Comparison of ENCODE assay signal across 16 cellular contexts in genomic region chr2:227377461-227378351, GRCh38. TPM values are rescaled to one million over a fixed set of nuclear protein-coding genes. Genes with fewer than 3 reads are reported as not detected.
DNase-seq lines count a peak whose midpoint lies in the region; ATAC-seq, FAIRE-seq and TF ChIP-seq lines count a peak whose summit lies in the region.
"Had no signal": no experiment of that assay in that cellular context is flagged by ENCODE, and none has a peak within 500 bp of the region (broad histone marks: within the 10 kb centered on the region; RNA-seq: fewer than 3 reads in every experiment).

No MANE protein-coding gene starts in this region.

- H3K4me3 ChIP-seq in breast epithelium (no peak overlapping the region), LNCaP clone FGC (ENCODE audit: low read depth, low read length) (no peak overlapping the region), small intestine (ENCODE audit: low read depth in 1 of 2, low read length in 2 of 2) (peak overlapping the region in 1 of 2 donors; percentile 57)

- peaks cover 23% of the 10 kb centered on the region for H3K4me1 Mint-ChIP-seq in MCF 10A (ENCODE audit: insufficient read depth, unreplicated experiment)

- FAIRE-seq in small intestine (lab: Jason Lieb, UNC) = no peak

- DNase-seq in MCF 10A (ENCODE audit: unreplicated experiment) (no peak), breast epithelium (ENCODE audit: low spot score in 2 of 2) (no peak), LNCaP clone FGC (ENCODE audit: low read depth) (no peak), amniotic epithelial cell (ENCODE audit: low read depth) (peak; percentile 63), small intestine (no peak), cortex of kidney (lab: John Stamatoyannopoulos, UW) (no peak), Right ventricle myocardium inferior (ENCODE audit: missing footprints) (no peak)
- DNase-seq: activated naive CD4-positive, alpha-beta T cell treated with anti-CD3 and anti-CD28 coated beads for 36 hours; AML-193; KG1; NCI-H2081; stimulated activated CD4-positive, alpha-beta T cell treated with anti-CD3 and anti-CD28 coated beads, Interleukin-1b, Interleukin-23, amount 100 ng/mL, for 48 hours had no signal

- intact Hi-C loops in MCF 10A (cut with micrococcal nuclease) (loop anchor here (2.0 kb wide), 1 partner anchor 53 kb away; the partner anchor contains the start of gene MFF), breast epithelium (cut with DNase I; ENCODE audit: low total_unique reads) (no loop called here), Right ventricle myocardium inferior (cut with DNase I) (no loop called here)

- CTCF ChIA-PET in MCF 10A (lab: Yijun Ruan, JAX) = interaction anchor here (0.7 to 1.3 kb wide), 4 partner anchors 15 to 30 kb away, joined by 3 to 8 read pairs (median 4); no protein-coding TSS in a partner anchor

- H3K27ac ChIP-seq in breast epithelium (no peak overlapping the region), small intestine (ENCODE audit: low read depth in 1 of 2, low read length in 1 of 2) (peak overlapping the region; percentile 16 to 81)

- POLR2A ChIA-PET in MCF 10A (lab: Yijun Ruan, JAX) = interaction anchor here (0.6 to 2.8 kb wide), 12 partner anchors 9 to 1896 kb away, joined by 3 to 13 read pairs (median 4); partner anchors contain the start of gene MFF

- TF ChIP-seq CTCF in MCF 10A (IDR thresholded peaks at IDR 0.05; ENCODE audit: unreplicated experiment) (peak; percentile 16), breast epithelium (IDR thresholded peaks at IDR 0.05) (no peak), LNCaP clone FGC (IDR thresholded peaks at IDR 0.05; ENCODE audit: control insufficient read depth, extremely low read depth, insufficient read depth) (0 out of 2 replicates have a peak, but pooled peaks have one; percentile 9)

- H3K36me3 ChIP-seq in breast epithelium (no peaks in the 10 kb centered on the region), small intestine (ENCODE audit: control insufficient read depth in 2 of 2, insufficient read depth in 2 of 2, low read length in 2 of 2) (no peaks in the 10 kb centered on the region)

- peak overlapping the region; percentile 86 for H3K27ac Mint-ChIP-seq in MCF 10A (ENCODE audit: low read depth, unreplicated experiment)
- H3K27ac Mint-ChIP-seq: activated naive CD4-positive, alpha-beta T cell treated with anti-CD3 and anti-CD28 coated beads for 36 hours; mesothelial cell of epicardium had no signal

- no peaks in the 10 kb centered on the region for H3K36me3 Mint-ChIP-seq in MCF 10A (ENCODE audit: insufficient read depth, unreplicated experiment)
- H3K36me3 Mint-ChIP-seq: mesothelial cell of epicardium had no signal

- BruUV-seq in MCF 10A (replicated peaks; lab: Mats Ljungman, UMichigan) = no TSS peak

- no peaks in the 10 kb centered on the region for H3K9me3 Mint-ChIP-seq in MCF 10A (ENCODE audit: unreplicated experiment)
- H3K9me3 Mint-ChIP-seq: mesothelial cell of epicardium had no signal

- no peaks in the 10 kb centered on the region for H3K4me1 ChIP-seq in breast epithelium
- H3K4me1 ChIP-seq in small intestine (ENCODE audit: control insufficient read depth in 2 of 2, insufficient read depth in 1 of 2, low read depth in 1 of 2, low read length in 1 of 2) = peaks cover 0 to 2% of the 10 kb centered on the region in 2 donors

- WGBS in small intestine, 3 donors = 39 to 62% (median 60%) methylated on average over 8 of the region's 8 CpGs

- no peaks in the 10 kb centered on the region for H3K27me3 Mint-ChIP-seq in MCF 10A (ENCODE audit: insufficient read depth, unreplicated experiment)

- no peak for ATAC-seq in GM21423 (IDR thresholded peaks at IDR 0.05; ENCODE audit: unreplicated experiment)
- no peak for ATAC-seq in Right ventricle myocardium inferior

- H3K9me3 ChIP-seq in breast epithelium = no peaks in the 10 kb centered on the region
- no peaks in the 10 kb centered on the region for H3K9me3 ChIP-seq in small intestine (ENCODE audit: control insufficient read depth, low read depth)

- H3K27me3 ChIP-seq in breast epithelium (no peaks in the 10 kb centered on the region), small intestine (ENCODE audit: control insufficient read depth in 2 of 2, insufficient read depth in 2 of 2, low read length in 2 of 2) (no peaks in the 10 kb centered on the region)

- no peak overlapping the region for H3K4me3 Mint-ChIP-seq in MCF 10A (ENCODE audit: unreplicated experiment)
- H3K4me3 Mint-ChIP-seq: activated naive CD4-positive, alpha-beta T cell treated with anti-CD3 and anti-CD28 coated beads for 36 hours; mesothelial cell of epicardium had no signal

- TF ChIP-seq POLR2A in breast epithelium (IDR thresholded peaks at IDR 0.05) = no peak

RNA-seq across cellular contexts. Expression of gene TM4SF20, which starts 1.4 kb away (rescaled TPM):
- total RNA-seq in MCF 10A (2022) (not detected in 2 replicates), breast epithelium (not detected), Right ventricle myocardium inferior (not detected)
- 100 to 1,000 TPM; 202 to 336 (median 210) TPM for polyA plus RNA-seq in small intestine
- total RNA-seq: activated CD8-positive, alpha-beta memory T cell treated with anti-CD3 and anti-CD28 coated beads for 36 hours; activated naive CD4-positive, alpha-beta T cell treated with anti-CD3 and anti-CD28 coated beads for 36 hours; Daoy; mesothelial cell of epicardium had no signal

RNA-seq across cellular contexts. Expression of gene SCYGR1, which starts 10.0 kb away (rescaled TPM):
- total RNA-seq in MCF 10A (2022) (not detected in 2 replicates), breast epithelium (not detected), Right ventricle myocardium inferior (not detected)
- not detected for polyA plus RNA-seq in small intestine
- total RNA-seq: activated CD8-positive, alpha-beta memory T cell treated with anti-CD3 and anti-CD28 coated beads for 36 hours; activated naive CD4-positive, alpha-beta T cell treated with anti-CD3 and anti-CD28 coated beads for 36 hours; Daoy; mesothelial cell of epicardium had no signal

RNA-seq across cellular contexts. Expression of gene MFF, which starts 52.7 kb away (rescaled TPM):
- total RNA-seq in MCF 10A (2022) (81.2 and 90.2 TPM in 2 replicates), breast epithelium (100 to 1,000 TPM; 120 to 135 (median 122) TPM), Right ventricle myocardium inferior (91.5 TPM)
- 10 to 100 TPM; 68.8 to 83.0 (median 78.9) TPM for polyA plus RNA-seq in small intestine

Comparison
In these comparisons a context has a peak if more than half of its experiments do, and no peak if none do; other contexts are left out.
1. CTCF ChIP-seq: peak in MCF 10A (single experiment) and LNCaP clone FGC (single experiment); none in breast epithelium (0 of 3).
2. H3K27ac ChIP-seq: peak in small intestine (2 of 2); none in breast epithelium (0 of 2).